Comparison of ENCODE assay signal across 8 cellular contexts in genomic region chr19:2610637-2611482, GRCh38.
DNase-seq lines count a peak whose midpoint lies in the region; ATAC-seq and TF ChIP-seq lines count a peak whose summit lies in the region.

No MANE protein-coding gene starts in this region.

- no peak overlapping the region for H2BK20ac ChIP-seq in H9 (ENCODE audit: low read depth, low read length, poor library complexity, severe bottlenecking)

- H3K27me3 ChIP-seq in H9 (ENCODE audit: insufficient read depth, low read length): no peaks in the 10 kb centered on the region

- peaks cover 5% of the 10 kb centered on the region for H3K23me2 ChIP-seq in H9 (ENCODE audit: insufficient read length, low read depth, low read length, poor library complexity, severe bottlenecking)

- no peaks in the 10 kb centered on the region for H3K79me1 ChIP-seq in H9 (ENCODE audit: insufficient read depth, low read depth, low read length, poor library complexity, severe bottlenecking)

- no peak overlapping the region for H2AFZ ChIP-seq in H9 (ENCODE audit: low read length)

- ATAC-seq in HG03469 (IDR thresholded peaks at IDR 0.05; ENCODE audit: unreplicated experiment): no peak

- H3K4me1 ChIP-seq in H9 (ENCODE audit: insufficient read depth, low read length): peaks cover 2% of the 10 kb centered on the region; the same call in 1 of the 2 replicates

- peak overlapping the region; percentile 49 to 71 for H3K4me3 Mint-ChIP-seq in H9

- peak overlapping the region; percentile 32 for H3K4me2 ChIP-seq in H9 (ENCODE audit: insufficient read depth, insufficient read length, low read length)

- H4K91ac ChIP-seq in H9 (ENCODE audit: insufficient read length, low read depth, low read length): no peak overlapping the region

- H3K9me3 Mint-ChIP-seq in H9: peaks cover 8 to 13% of the 10 kb centered on the region in 2 experiments

- no peaks in the 10 kb centered on the region for H4K20me1 ChIP-seq in H9 (ENCODE audit: control insufficient read depth, insufficient read depth, insufficient read length)

- WGBS in H9 (ENCODE audit: extremely low coverage, insufficient read length, low lambda C conversion rate): no CpG with 5 or more reads among the region's 46 CpGs

- H3K23ac ChIP-seq in H9 (ENCODE audit: insufficient read length, low read depth, low read length): no peak overlapping the region

- no peak overlapping the region for H2BK5ac ChIP-seq in H9 (ENCODE audit: insufficient read length, low read length)

- H3K14ac ChIP-seq in H9 (ENCODE audit: insufficient read depth, low read length): no peak overlapping the region

- H2BK120ac ChIP-seq in H9 (ENCODE audit: low read depth, low read length, poor library complexity, severe bottlenecking): no peak overlapping the region

- no peak overlapping the region; a peak in 1 of 7 replicates for H3K27ac Mint-ChIP-seq in H9

- no peaks in the 10 kb centered on the region for H3K79me2 ChIP-seq in H9 (ENCODE audit: insufficient read depth, low read length)

- H4K5ac ChIP-seq in H9 (ENCODE audit: insufficient read length, low read depth, low read length): no peak overlapping the region

- DNase-seq in DMS79 treated with DMSO at 0.1 percent for 48 hours (lab: John Stamatoyannopoulos, UW) (peak; percentile 61), H9 (peak; percentile 92), NCI-H187 (lab: John Stamatoyannopoulos, UW) (peak; percentile 74 to 80), cerebellar cortex (ENCODE audit: low spot score) (peak; percentile 89), kidney tubule cell (ENCODE audit: low spot score) (peak; percentile 95)
- DNase-seq in activated CD4-positive, CD25-positive, alpha-beta regulatory T cell treated with anti-CD3 and anti-CD28 coated beads, Interleukin-2, amount 50 U/mL, for 72 hours: peak; percentile 94
- DNase-seq in stimulated activated CD4-positive, alpha-beta T cell treated with anti-CD3 and anti-CD28 coated beads, Interleukin-15, amount 100 ng/mL, for 48 hours (ENCODE audit: low read depth in 2 of 2): peak; percentile 69 to 85

- H3K27ac ChIP-seq in H9 (ENCODE audit: insufficient read length, low read depth, low read length): no peak overlapping the region

- H3K9me3 ChIP-seq in H9 (ENCODE audit: control insufficient read depth, low read depth, low read length): no peaks in the 10 kb centered on the region

- peaks cover 15 to 18% of the 10 kb centered on the region in 2 experiments for H3K4me1 Mint-ChIP-seq in H9

- no peak overlapping the region for H3K9ac ChIP-seq in H9 (ENCODE audit: extremely low read depth, insufficient read length, low read length)

- no peak overlapping the region for H3K4ac ChIP-seq in H9 (ENCODE audit: low read depth, low read length)

- no peak overlapping the region for H2AK5ac ChIP-seq in H9 (ENCODE audit: insufficient read length, low read length)

- peaks cover 30% of the 10 kb centered on the region for H3K27me3 Mint-ChIP-seq in H9 (ENCODE audit: low read depth)

- H3K56ac ChIP-seq in H9 (ENCODE audit: insufficient read length, low read depth, low read length): no peak overlapping the region

- H4K8ac ChIP-seq in H9 (replicated peaks; ENCODE audit: insufficient read length, low read depth, low read length): no peak overlapping the region

- peaks cover 2 to 6% (median 4%) of the 10 kb centered on the region in 3 experiments; a peak in 5 of 7 replicates for H3K36me3 Mint-ChIP-seq in H9 (ENCODE audit: insufficient read depth in 1 of 3, low read depth in 3 of 3)

- no peak overlapping the region for H3T11ph ChIP-seq in H9 (ENCODE audit: low read length)

- no peak overlapping the region for H3K18ac ChIP-seq in H9 (ENCODE audit: insufficient read length, low read depth, low read length)

- H2BK15ac ChIP-seq in H9 (ENCODE audit: low read depth, low read length): no peak overlapping the region

- TF ChIP-seq CTCF in H9 (conservative IDR thresholded peaks at IDR 0.05): peak; percentile 99

- no peak overlapping the region for H2BK12ac ChIP-seq in H9 (ENCODE audit: insufficient read length, low read depth, low read length)
